Comparison of ENCODE assay signal across 13 cellular contexts in genomic region chr4:83552085-83552484, GRCh38. TPM values are rescaled to one million over a fixed set of nuclear protein-coding genes. Genes with fewer than 3 reads are reported as not detected.
DNase-seq lines count a peak whose midpoint lies in the region; ATAC-seq and TF ChIP-seq lines count a peak whose summit lies in the region.
"Had no signal": no experiment of that assay in that cellular context is flagged by ENCODE, and none has a peak within 500 bp of the region (broad histone marks: within the 10 kb centered on the region; RNA-seq: fewer than 3 reads in every experiment).

No MANE protein-coding gene starts in this region.

- no peaks in the 10 kb centered on the region for H3K9me3 Mint-ChIP-seq in T-helper 2 cell treated with Interferon-gamma antibody and Interleukin-4, amounts not matched to agents 5 μg/mL and 100 μg/mL, for 36 hours

- TF ChIP-seq POLR2A in NB4 (IDR thresholded peaks at IDR 0.05; ENCODE audit: extremely low read depth, insufficient read length) (no peak), gastrocnemius medialis (IDR thresholded peaks at IDR 0.05) (no peak), ovary (IDR thresholded peaks at IDR 0.05) (no peak)

- H3K4me1 Mint-ChIP-seq in T-helper 2 cell treated with Interferon-gamma antibody and Interleukin-4, amounts not matched to agents 5 μg/mL and 100 μg/mL, for 36 hours (ENCODE audit: low read depth): peaks cover 35% of the 10 kb centered on the region

- no peak for ATAC-seq in gastrocnemius medialis

- H3K27ac ChIP-seq in gastrocnemius medialis: peak overlapping the region in 3 of 4 donors; percentile 36 to 64 (median 48)
- no peak overlapping the region for H3K27ac ChIP-seq in caudate nucleus (ENCODE audit: low read depth, low read length)
- no peak overlapping the region for H3K27ac ChIP-seq in ovary
- H3K27ac ChIP-seq: ascending aorta, tibial artery, VCaP had no signal

- intact Hi-C loops in gastrocnemius medialis (cut with DNase I; ENCODE audit: low total_unique reads) (no loop called here), ovary (cut with DNase I) (no loop called here)

- DNase-seq in T-helper 2 cell treated with Interferon-gamma antibody and Interleukin-4, amounts not matched to agents 5 μg/mL and 100 μg/mL, for 36 hours (ENCODE audit: low spot score): no peak
- no peak for DNase-seq in T-helper 2 cell
- DNase-seq in NB4 (ENCODE audit: low read depth): peak; percentile 59
- DNase-seq in dedifferentiated amniotic fluid mesenchymal stem cell (ENCODE audit: extremely low spot score): peak; percentile 15
- DNase-seq in gastrocnemius medialis: no peak
- no peak for DNase-seq in caudate nucleus (lab: John Stamatoyannopoulos, UW)
- DNase-seq in NCI-H510A (lab: John Stamatoyannopoulos, UW): no peak
- DNase-seq in ovary: no peak
- DNase-seq: ACHN; activated T-cell treated with anti-CD3 and anti-CD28 coated beads, Interleukin-2, amount 50 U/mL, for 1 hour; tibial artery had no signal

- peaks cover 4% of the 10 kb centered on the region for H3K36me3 Mint-ChIP-seq in T-helper 2 cell treated with Interferon-gamma antibody and Interleukin-4, amounts not matched to agents 5 μg/mL and 100 μg/mL, for 36 hours (ENCODE audit: low read depth)

- no peaks in the 10 kb centered on the region for H3K27me3 ChIP-seq in gastrocnemius medialis
- no peaks in the 10 kb centered on the region for H3K27me3 ChIP-seq in ovary
- H3K27me3 ChIP-seq: ascending aorta, tibial artery had no signal

- no peak overlapping the region for H3K4me3 Mint-ChIP-seq in T-helper 2 cell treated with Interferon-gamma antibody and Interleukin-4, amounts not matched to agents 5 μg/mL and 100 μg/mL, for 36 hours

- H3K27me3 Mint-ChIP-seq in T-helper 2 cell treated with Interferon-gamma antibody and Interleukin-4, amounts not matched to agents 5 μg/mL and 100 μg/mL, for 36 hours (ENCODE audit: low read depth): no peaks in the 10 kb centered on the region

- peak overlapping the region; percentile 9 for H3K27ac Mint-ChIP-seq in T-helper 2 cell treated with Interferon-gamma antibody and Interleukin-4, amounts not matched to agents 5 μg/mL and 100 μg/mL, for 36 hours

- WGBS in ovary, 3 donors: 80 to 87% (median 86%) methylated on average over 3 of the region's 3 CpGs

- no peak for TF ChIP-seq CTCF in NB4 (IDR thresholded peaks at IDR 0.05; ENCODE audit: low read depth, low read length)
- no peak for TF ChIP-seq CTCF in gastrocnemius medialis (IDR thresholded peaks at IDR 0.05 in 4 of 5, conservative IDR thresholded peaks at IDR 0.05 in 1 of 5)
- no peak for TF ChIP-seq CTCF in ovary (IDR thresholded peaks at IDR 0.05)

- in situ Hi-C loops in gastrocnemius medialis (cut with MboI; ENCODE audit: low sequenced_read_pairs in 4 of 4): no loop called here

- H3K9me3 ChIP-seq in gastrocnemius medialis (no peaks in the 10 kb centered on the region), ovary (no peaks in the 10 kb centered on the region)
- H3K9me3 ChIP-seq: ascending aorta, tibial artery had no signal

- H3K4me3 ChIP-seq in NB4 (ENCODE audit: low read depth, low read length) (no peak overlapping the region), gastrocnemius medialis (no peak overlapping the region), ovary (no peak overlapping the region)
- H3K4me3 ChIP-seq: ascending aorta, tibial artery had no signal

- peaks cover 46 to 61% of the 10 kb centered on the region in 2 donors for H3K4me1 ChIP-seq in gastrocnemius medialis
- H3K4me1 ChIP-seq in ovary (ENCODE audit: insufficient read depth): no peaks in the 10 kb centered on the region

- no peak for TF ChIP-seq EP300 in ovary (IDR thresholded peaks at IDR 0.05)

- H3K36me3 ChIP-seq in gastrocnemius medialis (no peaks in the 10 kb centered on the region), ovary (no peaks in the 10 kb centered on the region)
- H3K36me3 ChIP-seq: ascending aorta, tibial artery had no signal

RNA-seq across cellular contexts. Expression of gene GPAT3, which starts 16.2 kb away (rescaled TPM):
- total RNA-seq in gastrocnemius medialis: 100 to 1,000 TPM in 1 of 4 donors, 10 to 100 TPM in 2, 1 to 10 TPM in 1; 9.5 to 183 (median 26.5) TPM
- total RNA-seq in ovary: 10 to 100 TPM in 6 of 7 donors, 1 to 10 TPM in 1; 9.0 to 23.1 (median 14.9) TPM
- polyA plus RNA-seq in ovary: 10 to 100 TPM; 13.6 to 23.2 TPM

Comparison
In these comparisons a context has a peak if more than half of its experiments do, and no peak if none do; other contexts are left out.
1. DNase-seq: peak in NB4 (single experiment) and dedifferentiated amniotic fluid mesenchymal stem cell (single experiment); none in T-helper 2 cell treated with Interferon-gamma antibody and Interleukin-4, amounts not matched to agents 5 μg/mL and 100 μg/mL, for 36 hours (single experiment), T-helper 2 cell (0 of 5), gastrocnemius medialis (0 of 2), caudate nucleus (0 of 61), NCI-H510A (single experiment) and ovary (0 of 5).
2. H3K27ac ChIP-seq: peak in gastrocnemius medialis (3 of 4); none in caudate nucleus (single experiment) and ovary (0 of 2).